1 cellular context compared by ENCODE assay signal in the genomic region with DNA sequence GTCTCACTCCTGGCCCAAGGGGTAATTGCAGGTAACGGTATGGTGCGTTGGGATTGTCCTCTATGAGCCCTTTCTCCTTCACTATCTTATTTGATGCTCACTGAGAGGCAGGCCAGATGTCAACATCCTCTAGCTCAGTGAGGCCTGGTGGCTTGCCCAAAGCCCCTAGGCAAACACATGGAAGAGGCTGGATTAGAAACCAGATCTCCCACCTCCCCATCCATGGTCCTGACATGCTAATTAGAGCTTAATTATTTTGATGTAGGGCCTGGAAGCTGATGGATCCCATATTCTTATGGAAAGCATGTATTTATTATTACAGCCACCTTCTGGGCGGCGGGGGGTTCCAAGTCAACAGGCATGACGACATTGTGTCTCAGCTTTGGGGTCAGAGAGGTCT.
TF ChIP-seq lines count a peak whose summit lies in the region.

No MANE protein-coding gene starts in this region.

TF ChIP-seq in GM23338, 12 proteins besides CTCF, POLR2A, EP300 and RAD21:
- no peak for TF ChIP-seq EZH2 (IDR thresholded peaks at IDR 0.05; ENCODE audit: low read depth, unreplicated experiment)
- no peak for TF ChIP-seq POLR2AphosphoS5 (IDR thresholded peaks at IDR 0.05; ENCODE audit: low read depth)
- no peak for TF ChIP-seq STAT1 (IDR thresholded peaks at IDR 0.05; ENCODE audit: unreplicated experiment)
- TF ChIP-seq, protein P1, sequence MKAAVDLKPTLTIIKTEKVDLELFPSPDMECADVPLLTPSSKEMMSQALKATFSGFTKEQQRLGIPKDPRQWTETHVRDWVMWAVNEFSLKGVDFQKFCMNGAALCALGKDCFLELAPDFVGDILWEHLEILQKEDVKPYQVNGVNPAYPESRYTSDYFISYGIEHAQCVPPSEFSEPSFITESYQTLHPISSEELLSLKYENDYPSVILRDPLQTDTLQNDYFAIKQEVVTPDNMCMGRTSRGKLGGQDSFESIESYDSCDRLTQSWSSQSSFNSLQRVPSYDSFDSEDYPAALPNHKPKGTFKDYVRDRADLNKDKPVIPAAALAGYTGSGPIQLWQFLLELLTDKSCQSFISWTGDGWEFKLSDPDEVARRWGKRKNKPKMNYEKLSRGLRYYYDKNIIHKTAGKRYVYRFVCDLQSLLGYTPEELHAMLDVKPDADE (IDR thresholded peaks at IDR 0.05), result no peak
- TF ChIP-seq, protein P2, sequence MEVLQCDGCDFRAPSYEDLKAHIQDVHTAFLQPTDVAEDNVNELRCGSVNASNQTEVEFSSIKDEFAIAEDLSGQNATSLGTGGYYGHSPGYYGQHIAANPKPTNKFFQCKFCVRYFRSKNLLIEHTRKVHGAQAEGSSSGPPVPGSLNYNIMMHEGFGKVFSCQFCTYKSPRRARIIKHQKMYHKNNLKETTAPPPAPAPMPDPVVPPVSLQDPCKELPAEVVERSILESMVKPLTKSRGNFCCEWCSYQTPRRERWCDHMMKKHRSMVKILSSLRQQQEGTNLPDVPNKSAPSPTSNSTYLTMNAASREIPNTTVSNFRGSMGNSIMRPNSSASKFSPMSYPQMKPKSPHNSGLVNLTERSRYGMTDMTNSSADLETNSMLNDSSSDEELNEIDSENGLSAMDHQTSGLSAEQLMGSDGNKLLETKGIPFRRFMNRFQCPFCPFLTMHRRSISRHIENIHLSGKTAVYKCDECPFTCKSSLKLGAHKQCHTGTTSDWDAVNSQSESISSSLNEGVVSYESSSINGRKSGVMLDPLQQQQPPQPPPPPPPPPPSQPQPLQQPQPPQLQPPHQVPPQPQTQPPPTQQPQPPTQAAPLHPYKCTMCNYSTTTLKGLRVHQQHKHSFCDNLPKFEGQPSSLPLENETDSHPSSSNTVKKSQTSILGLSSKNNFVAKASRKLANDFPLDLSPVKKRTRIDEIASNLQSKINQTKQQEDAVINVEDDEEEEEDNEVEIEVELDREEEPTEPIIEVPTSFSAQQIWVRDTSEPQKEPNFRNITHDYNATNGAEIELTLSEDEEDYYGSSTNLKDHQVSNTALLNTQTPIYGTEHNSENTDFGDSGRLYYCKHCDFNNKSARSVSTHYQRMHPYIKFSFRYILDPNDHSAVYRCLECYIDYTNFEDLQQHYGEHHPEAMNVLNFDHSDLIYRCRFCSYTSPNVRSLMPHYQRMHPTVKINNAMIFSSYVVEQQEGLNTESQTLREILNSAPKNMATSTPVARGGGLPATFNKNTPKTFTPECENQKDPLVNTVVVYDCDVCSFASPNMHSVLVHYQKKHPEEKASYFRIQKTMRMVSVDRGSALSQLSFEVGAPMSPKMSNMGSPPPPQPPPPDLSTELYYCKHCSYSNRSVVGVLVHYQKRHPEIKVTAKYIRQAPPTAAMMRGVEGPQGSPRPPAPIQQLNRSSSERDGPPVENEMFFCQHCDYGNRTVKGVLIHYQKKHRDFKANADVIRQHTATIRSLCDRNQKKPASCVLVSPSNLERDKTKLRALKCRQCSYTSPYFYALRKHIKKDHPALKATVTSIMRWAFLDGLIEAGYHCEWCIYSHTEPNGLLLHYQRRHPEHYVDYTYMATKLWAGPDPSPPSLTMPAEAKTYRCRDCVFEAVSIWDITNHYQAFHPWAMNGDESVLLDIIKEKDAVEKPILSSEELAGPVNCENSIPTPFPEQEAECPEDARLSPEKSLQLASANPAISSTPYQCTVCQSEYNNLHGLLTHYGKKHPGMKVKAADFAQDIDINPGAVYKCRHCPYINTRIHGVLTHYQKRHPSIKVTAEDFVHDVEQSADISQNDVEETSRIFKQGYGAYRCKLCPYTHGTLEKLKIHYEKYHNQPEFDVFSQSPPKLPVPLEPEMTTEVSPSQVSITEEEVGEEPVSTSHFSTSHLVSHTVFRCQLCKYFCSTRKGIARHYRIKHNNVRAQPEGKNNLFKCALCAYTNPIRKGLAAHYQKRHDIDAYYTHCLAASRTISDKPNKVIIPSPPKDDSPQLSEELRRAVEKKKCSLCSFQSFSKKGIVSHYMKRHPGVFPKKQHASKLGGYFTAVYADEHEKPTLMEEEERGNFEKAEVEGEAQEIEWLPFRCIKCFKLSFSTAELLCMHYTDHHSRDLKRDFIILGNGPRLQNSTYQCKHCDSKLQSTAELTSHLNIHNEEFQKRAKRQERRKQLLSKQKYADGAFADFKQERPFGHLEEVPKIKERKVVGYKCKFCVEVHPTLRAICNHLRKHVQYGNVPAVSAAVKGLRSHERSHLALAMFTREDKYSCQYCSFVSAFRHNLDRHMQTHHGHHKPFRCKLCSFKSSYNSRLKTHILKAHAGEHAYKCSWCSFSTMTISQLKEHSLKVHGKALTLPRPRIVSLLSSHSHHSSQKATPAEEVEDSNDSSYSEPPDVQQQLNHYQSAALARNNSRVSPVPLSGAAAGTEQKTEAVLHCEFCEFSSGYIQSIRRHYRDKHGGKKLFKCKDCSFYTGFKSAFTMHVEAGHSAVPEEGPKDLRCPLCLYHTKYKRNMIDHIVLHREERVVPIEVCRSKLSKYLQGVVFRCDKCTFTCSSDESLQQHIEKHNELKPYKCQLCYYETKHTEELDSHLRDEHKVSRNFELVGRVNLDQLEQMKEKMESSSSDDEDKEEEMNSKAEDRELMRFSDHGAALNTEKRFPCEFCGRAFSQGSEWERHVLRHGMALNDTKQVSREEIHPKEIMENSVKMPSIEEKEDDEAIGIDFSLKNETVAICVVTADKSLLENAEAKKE (CRISPR knock-in tag; IDR thresholded peaks at IDR 0.05), result no peak
- TF ChIP-seq ZNF331 (CRISPR knock-in tag; IDR thresholded peaks at IDR 0.05; ENCODE audit: low read depth), result no peak
- no peak for TF ChIP-seq JUNB (IDR thresholded peaks at IDR 0.05; ENCODE audit: unreplicated experiment)
- TF ChIP-seq, protein P3, sequence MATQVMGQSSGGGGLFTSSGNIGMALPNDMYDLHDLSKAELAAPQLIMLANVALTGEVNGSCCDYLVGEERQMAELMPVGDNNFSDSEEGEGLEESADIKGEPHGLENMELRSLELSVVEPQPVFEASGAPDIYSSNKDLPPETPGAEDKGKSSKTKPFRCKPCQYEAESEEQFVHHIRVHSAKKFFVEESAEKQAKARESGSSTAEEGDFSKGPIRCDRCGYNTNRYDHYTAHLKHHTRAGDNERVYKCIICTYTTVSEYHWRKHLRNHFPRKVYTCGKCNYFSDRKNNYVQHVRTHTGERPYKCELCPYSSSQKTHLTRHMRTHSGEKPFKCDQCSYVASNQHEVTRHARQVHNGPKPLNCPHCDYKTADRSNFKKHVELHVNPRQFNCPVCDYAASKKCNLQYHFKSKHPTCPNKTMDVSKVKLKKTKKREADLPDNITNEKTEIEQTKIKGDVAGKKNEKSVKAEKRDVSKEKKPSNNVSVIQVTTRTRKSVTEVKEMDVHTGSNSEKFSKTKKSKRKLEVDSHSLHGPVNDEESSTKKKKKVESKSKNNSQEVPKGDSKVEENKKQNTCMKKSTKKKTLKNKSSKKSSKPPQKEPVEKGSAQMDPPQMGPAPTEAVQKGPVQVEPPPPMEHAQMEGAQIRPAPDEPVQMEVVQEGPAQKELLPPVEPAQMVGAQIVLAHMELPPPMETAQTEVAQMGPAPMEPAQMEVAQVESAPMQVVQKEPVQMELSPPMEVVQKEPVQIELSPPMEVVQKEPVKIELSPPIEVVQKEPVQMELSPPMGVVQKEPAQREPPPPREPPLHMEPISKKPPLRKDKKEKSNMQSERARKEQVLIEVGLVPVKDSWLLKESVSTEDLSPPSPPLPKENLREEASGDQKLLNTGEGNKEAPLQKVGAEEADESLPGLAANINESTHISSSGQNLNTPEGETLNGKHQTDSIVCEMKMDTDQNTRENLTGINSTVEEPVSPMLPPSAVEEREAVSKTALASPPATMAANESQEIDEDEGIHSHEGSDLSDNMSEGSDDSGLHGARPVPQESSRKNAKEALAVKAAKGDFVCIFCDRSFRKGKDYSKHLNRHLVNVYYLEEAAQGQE (IDR thresholded peaks at IDR 0.05; ENCODE audit: unreplicated experiment), result no peak
- TF ChIP-seq CREB1 (CRISPR knock-in tag; IDR thresholded peaks at IDR 0.05; ENCODE audit: low read depth), result no peak
- TF ChIP-seq NANOG (IDR thresholded peaks at IDR 0.05; ENCODE audit: borderline replicate concordance), result no peak
- TF ChIP-seq EZH2phosphoT487 (IDR thresholded peaks at IDR 0.05; ENCODE audit: unreplicated experiment), result no peak
- no peak for TF ChIP-seq ZNF114 (CRISPR knock-in tag; IDR thresholded peaks at IDR 0.05)
